ENCODE assay signal across 22 cellular contexts in the genomic region with DNA sequence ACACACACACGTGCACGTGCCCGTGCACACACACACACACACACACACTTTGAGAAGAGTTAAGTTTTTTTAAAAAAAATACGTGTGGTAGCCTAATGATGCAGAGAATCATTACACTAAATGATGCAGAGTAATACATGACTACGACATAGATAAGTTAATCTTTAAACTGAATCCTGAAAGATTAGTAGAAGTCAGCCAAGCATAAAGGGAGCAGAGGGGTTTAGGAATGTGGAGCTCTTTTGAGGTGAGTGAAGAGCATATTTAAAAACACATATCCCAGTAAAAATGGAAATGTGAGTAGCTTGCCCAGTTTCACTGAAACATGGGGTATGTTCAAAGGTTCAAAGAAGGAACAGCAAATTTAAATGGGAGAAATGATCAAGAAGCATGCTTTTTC.
"Had no signal": no experiment of that assay in that cellular context is flagged by ENCODE, and none has a peak within 500 bp of the region (broad histone marks: within the 10 kb centered on the region; RNA-seq: fewer than 3 reads in every experiment).

No MANE protein-coding gene starts in this region.

- H3K36me3 ChIP-seq: Peyer's patch had no signal

- H3K27me3 ChIP-seq: body of pancreas, Peyer's patch had no signal

- ATAC-seq: activated CD8-positive, alpha-beta memory T cell treated with anti-CD3 and anti-CD28 coated beads, Interleukin-2, amount 10 ng/mL, durations not matched to agents 7 days and 5 days; body of pancreas; WTC11 had no signal

- H3K4me1 ChIP-seq: body of pancreas, Peyer's patch had no signal

- H3K27ac ChIP-seq: body of pancreas, Peyer's patch had no signal

- H3K9me3 ChIP-seq: body of pancreas, Peyer's patch had no signal

- H3K4me3 ChIP-seq: body of pancreas, Peyer's patch had no signal

- DNase-seq: activated CD4-positive, alpha-beta T cell treated with anti-CD3 and anti-CD28 coated beads for 1 hour; activated CD4-positive, alpha-beta T cell treated with anti-CD3 and anti-CD28 coated beads, Interleukin-2, amount 10 ng/mL, durations not matched to agents 24 days and 14 days; activated CD4-positive, alpha-beta T cell treated with anti-CD3 and anti-CD28 coated beads, Interleukin-2, amount 50 U/mL, for 48 hours; activated CD8-positive, alpha-beta memory T cell treated with anti-CD3 and anti-CD28 coated beads, Interleukin-2, amount 10 ng/mL, durations not matched to agents 7 days and 5 days; activated effector memory CD4-positive, alpha-beta T cell treated with Interleukin-2 at 50 U/mL for 16 hours; activated naive CD4-positive, alpha-beta T cell; activated T-cell treated with anti-CD3 and anti-CD28 coated beads, Interleukin-2, amount 50 U/mL, for 24 hours; aorta; body of pancreas; central memory CD4-positive, alpha-beta T cell; Kasumi-1; KBM-7; NCI-H1105 treated with DMSO at 0.1 percent for 48 hours; NCI-H1436 treated with DMSO at 0.1 percent for 48 hours; NCI-H187 treated with DMSO at 0.1 percent for 48 hours; NCI-H2081 treated with DMSO at 0.1 percent for 48 hours; NCI-H446; NCI-H526; NCI-H774; Peyer's patch; SHP77 had no signal
